In the genomic region with DNA sequence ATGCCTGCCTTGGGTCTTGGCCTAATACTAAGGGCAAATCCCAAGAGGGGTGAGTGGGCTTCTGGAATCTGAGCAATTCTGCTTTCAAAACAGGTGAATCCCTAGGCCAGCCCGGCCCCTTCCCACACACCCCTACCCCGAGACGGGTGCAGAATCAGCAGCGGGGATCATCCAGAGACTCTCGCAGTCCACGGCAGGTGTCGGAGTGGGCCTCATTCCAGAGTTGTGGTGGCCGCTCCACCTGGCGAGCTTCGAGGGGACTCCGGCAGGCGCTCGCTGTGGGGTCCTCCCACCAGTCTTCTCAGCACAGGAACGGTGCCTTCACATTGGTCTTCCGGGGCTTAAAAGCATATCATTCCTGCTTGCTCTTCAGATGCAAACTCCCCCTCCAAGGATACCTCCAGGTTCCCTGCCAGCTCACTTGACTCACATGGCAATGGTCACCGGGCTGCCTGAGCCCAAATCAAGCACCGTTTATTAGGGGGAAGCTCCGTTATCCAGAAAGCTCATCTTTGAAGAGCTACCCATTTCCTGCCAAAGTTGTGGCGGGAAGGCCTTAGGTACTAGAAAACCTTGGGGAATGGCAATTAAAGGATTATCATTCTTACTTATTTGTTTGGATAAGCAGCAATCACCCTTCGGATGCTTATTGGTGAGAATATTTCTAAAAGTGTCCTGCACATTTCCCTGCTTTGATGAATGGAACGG, we compare ENCODE assay signal across 14 cellular contexts.
"Had no signal": no experiment of that assay in that cellular context is flagged by ENCODE, and none has a peak within 500 bp of the region (broad histone marks: within the 10 kb centered on the region; RNA-seq: fewer than 3 reads in every experiment).

No MANE protein-coding gene starts in this region.

- H3K9me3 ChIP-seq: psoas muscle, thoracic aorta had no signal

- DNase-seq: activated CD4-positive, alpha-beta memory T cell treated with anti-CD3 and anti-CD28 coated beads for 36 hours; activated effector memory CD4-positive, alpha-beta T cell treated with anti-CD3 and anti-CD28 coated beads, Interleukin-2, amount 50 U/mL, for 16 hours; activated T-cell treated with anti-CD3 and anti-CD28 coated beads, Interleukin-2, amount 50 U/mL, for 4 hours; amniotic stem cell; left cardiac atrium; natural killer cell; occipital lobe; stimulated activated CD4-positive, alpha-beta T cell treated with anti-CD3 and anti-CD28 coated beads, Interleukin-2, amount 100 ng/mL, for 48 hours; stimulated activated CD8-positive, alpha-beta memory T cell treated with anti-CD3 and anti-CD28 coated beads, Interleukin-4, amount 100 ng/mL, for 48 hours had no signal

- H3K27ac ChIP-seq: psoas muscle, thoracic aorta, VCaP had no signal

- H3K4me1 ChIP-seq: psoas muscle had no signal

- ATAC-seq: activated naive CD4-positive, alpha-beta T cell treated with anti-CD3 and anti-CD28 coated beads, Interleukin-2, amount 50 U/mL, for 72 hours; activated T-cell treated with anti-CD3 and anti-CD28 coated beads, Interleukin-2, amount 50 U/mL, for 4 hours; natural killer cell had no signal

- H3K4me3 ChIP-seq: psoas muscle, thoracic aorta had no signal

- H3K36me3 ChIP-seq: thoracic aorta had no signal

- FAIRE-seq: urothelium cell line had no signal
